12 cellular contexts compared by ENCODE assay signal in the genomic region with DNA sequence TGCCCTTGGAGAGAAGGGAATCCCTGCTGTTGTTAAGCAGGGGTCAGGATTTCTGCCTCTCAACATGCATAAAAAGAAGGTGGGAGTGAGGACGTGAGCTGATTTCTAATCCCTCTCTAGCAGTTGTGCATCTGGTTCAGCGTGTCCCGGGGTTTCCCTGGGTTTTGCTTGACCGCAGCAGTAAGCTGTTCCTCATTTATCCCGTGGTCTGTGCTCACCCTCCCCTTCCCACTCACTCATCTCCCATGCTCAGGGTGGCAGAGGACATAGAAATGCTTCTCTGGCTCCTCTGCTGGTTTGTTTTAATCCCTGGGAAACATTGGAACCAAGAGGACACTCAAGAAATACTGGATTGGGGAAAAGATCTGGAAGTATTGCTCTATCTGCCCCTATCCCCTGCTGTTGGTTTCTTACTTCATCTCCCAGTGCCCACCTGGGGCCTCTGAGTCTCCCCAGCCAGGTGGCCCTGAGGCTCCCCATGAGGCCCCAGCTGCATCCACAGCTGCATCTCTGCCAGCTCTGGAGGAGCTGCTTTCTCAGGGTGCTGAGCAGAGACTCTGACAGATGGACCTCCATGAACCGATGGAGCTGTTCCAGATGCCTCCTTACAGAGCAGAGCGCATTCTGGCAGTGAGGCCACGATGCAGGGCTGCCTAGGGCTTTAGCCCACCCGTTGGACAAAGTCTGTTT. TPM values are rescaled to one million over a fixed set of nuclear protein-coding genes. Genes with fewer than 3 reads are reported as not detected.
DNase-seq lines count a peak whose midpoint lies in the region; ATAC-seq and TF ChIP-seq lines count a peak whose summit lies in the region.
"Had no signal": no experiment of that assay in that cellular context is flagged by ENCODE, and none has a peak within 500 bp of the region (broad histone marks: within the 10 kb centered on the region; RNA-seq: fewer than 3 reads in every experiment).

No MANE protein-coding gene starts in this region.

- H3K27me3 ChIP-seq in gastroesophageal sphincter, result no peaks in the 10 kb centered on the region
- no peaks in the 10 kb centered on the region for H3K27me3 ChIP-seq in psoas muscle (ENCODE audit: insufficient read depth in 3 of 3, low read length in 2 of 3)
- H3K27me3 ChIP-seq: brain microvascular endothelial cell, ovary had no signal

- H3K36me3 ChIP-seq in gastroesophageal sphincter, result no peaks in the 10 kb centered on the region
- no peaks in the 10 kb centered on the region for H3K36me3 ChIP-seq in psoas muscle (ENCODE audit: insufficient read depth in 1 of 2, low read depth in 1 of 2)
- H3K36me3 ChIP-seq: brain microvascular endothelial cell, ovary had no signal

- H3K27ac Mint-ChIP-seq in activated naive CD4-positive, alpha-beta T cell treated with anti-CD3 and anti-CD28 coated beads, Interleukin-2, amount 50 U/mL, for 24 hours, result peak overlapping the region; percentile 76
- no peak overlapping the region for H3K27ac Mint-ChIP-seq in osteocyte (ENCODE audit: unreplicated experiment)

- H3K9me3 Mint-ChIP-seq in activated naive CD4-positive, alpha-beta T cell treated with anti-CD3 and anti-CD28 coated beads, Interleukin-2, amount 50 U/mL, for 24 hours, result no peaks in the 10 kb centered on the region
- H3K9me3 Mint-ChIP-seq in osteocyte (ENCODE audit: unreplicated experiment), result no peaks in the 10 kb centered on the region

- peaks cover 7% of the 10 kb centered on the region for H3K36me3 Mint-ChIP-seq in activated naive CD4-positive, alpha-beta T cell treated with anti-CD3 and anti-CD28 coated beads, Interleukin-2, amount 50 U/mL, for 24 hours
- H3K36me3 Mint-ChIP-seq in osteocyte (ENCODE audit: unreplicated experiment), result no peaks in the 10 kb centered on the region

- TF ChIP-seq POLR2A in gastroesophageal sphincter (IDR thresholded peaks at IDR 0.05), result no peak

- H3K4me1 ChIP-seq in gastroesophageal sphincter (peaks cover 0 to 11% (median 0%) of the 10 kb centered on the region in 3 donors), psoas muscle (peaks cover 8% of the 10 kb centered on the region)

- peaks cover 77% of the 10 kb centered on the region for H3K4me1 Mint-ChIP-seq in activated naive CD4-positive, alpha-beta T cell treated with anti-CD3 and anti-CD28 coated beads, Interleukin-2, amount 50 U/mL, for 24 hours
- peaks cover 16% of the 10 kb centered on the region for H3K4me1 Mint-ChIP-seq in osteocyte (ENCODE audit: unreplicated experiment)

- no peaks in the 10 kb centered on the region for H3K27me3 Mint-ChIP-seq in activated naive CD4-positive, alpha-beta T cell treated with anti-CD3 and anti-CD28 coated beads, Interleukin-2, amount 50 U/mL, for 24 hours
- no peaks in the 10 kb centered on the region for H3K27me3 Mint-ChIP-seq in osteocyte (ENCODE audit: unreplicated experiment)

- TF ChIP-seq EP300 in gastroesophageal sphincter (IDR thresholded peaks at IDR 0.05), result no peak

- H3K4me3 ChIP-seq in gastroesophageal sphincter (no peak overlapping the region), psoas muscle (no peak overlapping the region)
- H3K4me3 ChIP-seq: ovary had no signal

- no peaks in the 10 kb centered on the region for H3K9me3 ChIP-seq in gastroesophageal sphincter
- H3K9me3 ChIP-seq in psoas muscle, result no peaks in the 10 kb centered on the region
- H3K9me3 ChIP-seq: ovary had no signal

- intact Hi-C loops in psoas muscle (cut with DNase I), result no loop called here

- H3K27ac ChIP-seq in gastroesophageal sphincter (no peak overlapping the region), substantia nigra (ENCODE audit: low read depth, low read length, poor library complexity, severe bottlenecking) (peak overlapping the region; percentile 24), psoas muscle (no peak overlapping the region)
- H3K27ac ChIP-seq: brain microvascular endothelial cell, ovary had no signal

- H3K4me3 Mint-ChIP-seq in activated naive CD4-positive, alpha-beta T cell treated with anti-CD3 and anti-CD28 coated beads, Interleukin-2, amount 50 U/mL, for 24 hours, result no peak overlapping the region
- no peak overlapping the region for H3K4me3 Mint-ChIP-seq in osteocyte (ENCODE audit: unreplicated experiment)

- peak; percentile 50 for ATAC-seq in gastroesophageal sphincter
- ATAC-seq in psoas muscle, result no peak

- 85 to 91% methylated on average over 3 to 4 of the region's 9 CpGs for WGBS in gastroesophageal sphincter (ENCODE audit: low coverage in 1 of 2), 2 donors
- WGBS in psoas muscle, 3 donors, result 53 to 67% (median 58%) methylated on average over 9 of the region's 9 CpGs

- TF ChIP-seq CTCF in gastroesophageal sphincter (IDR thresholded peaks at IDR 0.05) (no peak), osteocyte (IDR thresholded peaks at IDR 0.05) (no peak), psoas muscle (IDR thresholded peaks at IDR 0.05) (no peak)

- DNase-seq in activated naive CD4-positive, alpha-beta T cell treated with Interleukin-2 at 50 U/mL for 16 hours, result no peak
- peak; percentile 10 for DNase-seq in NCI-H69 (lab: John Stamatoyannopoulos, UW)
- peak in 18 of 49 donors; percentile 17 to 68 (median 40) for DNase-seq in substantia nigra (lab: John Stamatoyannopoulos, UW)
- DNase-seq in LoVo (ENCODE audit: low spot score), result no peak
- no peak for DNase-seq in osteocyte (ENCODE audit: extremely low spot score, unreplicated experiment)
- DNase-seq in psoas muscle, result no peak
- DNase-seq: activated CD4-positive, alpha-beta T cell treated with anti-CD3 and anti-CD28 coated beads for 1 hour; brain microvascular endothelial cell; NCI-H226; ovary had no signal

RNA-seq across cellular contexts. Expression of a gene that starts 36.2 kb away (rescaled TPM):
- total RNA-seq in gastroesophageal sphincter, result 1 to 10 TPM; 3.3 to 8.9 (median 5.8) TPM
- 26.5 and 27.5 TPM in 2 replicates for total RNA-seq in osteocyte
- 1 to 10 TPM; 1.7 to 4.8 (median 3.9) TPM for total RNA-seq in psoas muscle
- 10 to 100 TPM in 1 of 3 donors, 1 to 10 TPM in 1, under 1 TPM in 1; 0.56 to 11.2 (median 1.0) TPM for polyA plus RNA-seq in psoas muscle
